ENCODE assay signal across 23 cellular contexts in genomic region chr4:81666491-81666890, GRCh38.
A peak's percentile ranks its signal among the peaks of the same experiment; 100 is the strongest.
DNase-seq lines count a peak whose midpoint lies in the region; ATAC-seq and FAIRE-seq lines count a peak whose summit lies in the region.
"Had no signal": no experiment of that assay in that cellular context is flagged by ENCODE, and none has a peak within 500 bp of the region (broad histone marks: within the 10 kb centered on the region; RNA-seq: fewer than 3 reads in every experiment).

No MANE protein-coding gene starts in this region.

- no peak for FAIRE-seq in frontal cortex (lab: Jason Lieb, UNC)
- FAIRE-seq: HepG2 had no signal

- H3K4me3 Mint-ChIP-seq in activated naive CD4-positive, alpha-beta T cell treated with anti-CD3 and anti-CD28 coated beads for 36 hours, result no peak overlapping the region
- H3K4me3 Mint-ChIP-seq in activated naive CD8-positive, alpha-beta T cell, result no peak overlapping the region
- H3K4me3 Mint-ChIP-seq: activated naive CD8-positive, alpha-beta T cell treated with anti-CD3 and anti-CD28 coated beads, Interleukin-2, amount 10 ng/mL, durations not matched to agents 7 days and 5 days; effector memory CD8-positive, alpha-beta T cell; neural crest cell had no signal

- H3K4me1 Mint-ChIP-seq in activated naive CD4-positive, alpha-beta T cell treated with anti-CD3 and anti-CD28 coated beads for 36 hours (ENCODE audit: low read depth), result peaks cover 15% of the 10 kb centered on the region
- H3K4me1 Mint-ChIP-seq in activated naive CD8-positive, alpha-beta T cell (ENCODE audit: low read depth), result peaks cover 4% of the 10 kb centered on the region
- H3K4me1 Mint-ChIP-seq: activated naive CD8-positive, alpha-beta T cell treated with anti-CD3 and anti-CD28 coated beads, Interleukin-2, amount 10 ng/mL, durations not matched to agents 7 days and 5 days; neural crest cell had no signal

- CTCF ChIA-PET in activated naive CD4-positive, alpha-beta T cell treated with anti-CD3 and anti-CD28 coated beads for 36 hours (lab: Charles Lee), result interaction anchor here (0.6 kb wide), 1 partner anchor 18 kb away, joined by 3 read pairs; no protein-coding TSS in a partner anchor

- intact Hi-C loops in activated naive CD4-positive, alpha-beta T cell treated with anti-CD3 and anti-CD28 coated beads for 36 hours (cut with micrococcal nuclease), result no loop called here

- peak; percentile 72 to 99 for ATAC-seq in activated naive CD4-positive, alpha-beta T cell treated with anti-CD3 and anti-CD28 coated beads, Interleukin-2, amount 50 U/mL, for 72 hours
- ATAC-seq in HG02884 (IDR thresholded peaks at IDR 0.05; ENCODE audit: unreplicated experiment), result peak; percentile 54
- ATAC-seq in HG03135 (IDR thresholded peaks at IDR 0.05; ENCODE audit: unreplicated experiment), result no peak
- ATAC-seq: effector memory CD8-positive, alpha-beta T cell; esophagus mucosa; gastrocnemius medialis; HepG2; mucosa of descending colon; sciatic nerve had no signal

- no peaks in the 10 kb centered on the region for H3K36me3 Mint-ChIP-seq in activated naive CD4-positive, alpha-beta T cell treated with anti-CD3 and anti-CD28 coated beads, Interleukin-2, amount 50 U/mL, for 72 hours
- H3K36me3 Mint-ChIP-seq in activated naive CD4-positive, alpha-beta T cell treated with anti-CD3 and anti-CD28 coated beads for 36 hours (ENCODE audit: low read depth), result no peaks in the 10 kb centered on the region
- no peaks in the 10 kb centered on the region for H3K36me3 Mint-ChIP-seq in activated naive CD8-positive, alpha-beta T cell
- H3K36me3 Mint-ChIP-seq: activated naive CD8-positive, alpha-beta T cell treated with anti-CD3 and anti-CD28 coated beads, Interleukin-2, amount 10 ng/mL, durations not matched to agents 7 days and 5 days had no signal

- H3K27ac Mint-ChIP-seq in activated naive CD4-positive, alpha-beta T cell treated with anti-CD3 and anti-CD28 coated beads, Interleukin-2, amount 50 U/mL, for 72 hours, result no peak overlapping the region
- no peak overlapping the region for H3K27ac Mint-ChIP-seq in activated naive CD4-positive, alpha-beta T cell treated with anti-CD3 and anti-CD28 coated beads for 36 hours
- peak overlapping the region; percentile 59 for H3K27ac Mint-ChIP-seq in activated naive CD8-positive, alpha-beta T cell
- H3K27ac Mint-ChIP-seq: activated naive CD8-positive, alpha-beta T cell treated with anti-CD3 and anti-CD28 coated beads, Interleukin-2, amount 10 ng/mL, durations not matched to agents 7 days and 5 days; effector memory CD8-positive, alpha-beta T cell had no signal

- no peak for DNase-seq in activated naive CD4-positive, alpha-beta T cell treated with anti-CD3 and anti-CD28 coated beads, Interleukin-2, amount 50 U/mL, for 72 hours (ENCODE audit: low spot score in 2 of 2)
- no peak for DNase-seq in activated naive CD4-positive, alpha-beta T cell treated with anti-CD3 and anti-CD28 coated beads for 36 hours
- DNase-seq in superior temporal gyrus (ENCODE audit: extremely low spot score) (peak; percentile 24), frontal cortex (ENCODE audit: low spot score in 2 of 2) (no peak)
- DNase-seq: activated naive CD8-positive, alpha-beta T cell treated with anti-CD3 and anti-CD28 coated beads, Interleukin-2, amount 10 ng/mL, durations not matched to agents 7 days and 5 days; activated T-cell treated with anti-CD3 and anti-CD28 coated beads, Interleukin-2, amount 50 U/mL, for 48 hours; DMS 273 treated with DMSO at 0.1 percent for 48 hours; effector memory CD8-positive, alpha-beta T cell; gastrocnemius medialis; hypothalamus; islet precursor cell; mucosa of descending colon; NCI-H1105 treated with DMSO at 0.1 percent for 48 hours; NK-92 treated with Interleukin-12 subunit alpha and Interleukin-12 subunit beta, amount 100 ng/mL, for 24 hours; SHP77 treated with DMSO at 0.1 percent for 48 hours; testis had no signal

- H3K9me3 Mint-ChIP-seq in activated naive CD4-positive, alpha-beta T cell treated with anti-CD3 and anti-CD28 coated beads, Interleukin-2, amount 50 U/mL, for 72 hours, result no peaks in the 10 kb centered on the region
- H3K9me3 Mint-ChIP-seq in activated naive CD4-positive, alpha-beta T cell treated with anti-CD3 and anti-CD28 coated beads for 36 hours, result no peaks in the 10 kb centered on the region
- no peaks in the 10 kb centered on the region for H3K9me3 Mint-ChIP-seq in activated naive CD8-positive, alpha-beta T cell (ENCODE audit: low read depth)
- H3K9me3 Mint-ChIP-seq: activated naive CD8-positive, alpha-beta T cell treated with anti-CD3 and anti-CD28 coated beads, Interleukin-2, amount 10 ng/mL, durations not matched to agents 7 days and 5 days; effector memory CD8-positive, alpha-beta T cell; neural crest cell had no signal

- no peaks in the 10 kb centered on the region for H3K27me3 Mint-ChIP-seq in activated naive CD4-positive, alpha-beta T cell treated with anti-CD3 and anti-CD28 coated beads for 36 hours (ENCODE audit: low read depth)
- no peaks in the 10 kb centered on the region for H3K27me3 Mint-ChIP-seq in activated naive CD8-positive, alpha-beta T cell
- H3K27me3 Mint-ChIP-seq: activated naive CD8-positive, alpha-beta T cell treated with anti-CD3 and anti-CD28 coated beads, Interleukin-2, amount 10 ng/mL, durations not matched to agents 7 days and 5 days had no signal
